Comparison of ENCODE assay signal across 20 cellular contexts in the genomic region with DNA sequence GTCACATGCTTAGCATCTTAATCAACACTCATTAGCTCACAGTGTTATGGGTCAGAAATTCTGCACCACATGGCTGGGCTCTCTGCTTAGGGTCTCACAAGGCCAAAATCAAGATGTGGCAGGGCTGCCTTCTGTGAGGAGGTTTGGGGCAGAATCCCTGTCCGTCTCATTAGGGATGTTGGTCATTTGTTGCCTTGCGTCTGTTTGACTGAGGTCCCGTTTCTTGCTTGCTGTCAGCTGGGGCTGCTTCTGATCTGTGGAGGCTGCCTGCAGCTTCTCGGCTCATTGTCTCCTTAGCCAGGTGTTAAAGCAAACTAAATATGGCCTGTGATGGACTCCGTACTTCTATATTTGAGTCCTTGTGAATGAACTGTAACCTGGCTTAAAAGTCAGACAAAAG.
DNase-seq lines count a peak whose midpoint lies in the region; ATAC-seq and TF ChIP-seq lines count a peak whose summit lies in the region.
"Had no signal": no experiment of that assay in that cellular context is flagged by ENCODE, and none has a peak within 500 bp of the region (broad histone marks: within the 10 kb centered on the region; RNA-seq: fewer than 3 reads in every experiment).

No MANE protein-coding gene starts in this region.

- TF ChIP-seq CTCF in endodermal cell (conservative IDR thresholded peaks at IDR 0.05), result no peak

- no peaks in the 10 kb centered on the region for H3K36me3 Mint-ChIP-seq in endodermal cell (ENCODE audit: low read depth)
- H3K36me3 Mint-ChIP-seq: IgD-negative memory B cell had no signal

- no peak overlapping the region for H2AFZ ChIP-seq in Karpas-422 (ENCODE audit: low read length)

- H4K20me1 ChIP-seq in BLaER1 (no peaks in the 10 kb centered on the region), Karpas-422 (ENCODE audit: insufficient read depth, low read depth, low read length) (no peaks in the 10 kb centered on the region)

- peaks cover 12% of the 10 kb centered on the region for H3K9me3 ChIP-seq in BLaER1
- no peaks in the 10 kb centered on the region for H3K9me3 ChIP-seq in Karpas-422 (ENCODE audit: low read length)
- no peaks in the 10 kb centered on the region for H3K9me3 ChIP-seq in endodermal cell (ENCODE audit: control insufficient read depth, low read length)
- H3K9me3 ChIP-seq in effector memory CD4-positive, alpha-beta T cell (ENCODE audit: control insufficient read depth, low read length), result no peaks in the 10 kb centered on the region
- H3K9me3 ChIP-seq: MG63 had no signal

- H3K36me3 ChIP-seq in BLaER1, result no peaks in the 10 kb centered on the region
- no peaks in the 10 kb centered on the region for H3K36me3 ChIP-seq in Karpas-422 (ENCODE audit: insufficient read depth, low read length)
- no peaks in the 10 kb centered on the region for H3K36me3 ChIP-seq in endodermal cell (ENCODE audit: control insufficient read depth, insufficient read depth, low read length)
- H3K36me3 ChIP-seq in effector memory CD4-positive, alpha-beta T cell (ENCODE audit: control insufficient read depth, insufficient read depth, low read length), result no peaks in the 10 kb centered on the region
- H3K36me3 ChIP-seq: MG63 had no signal

- H3K4me2 ChIP-seq in BLaER1 (peak overlapping the region; percentile 53), Karpas-422 (ENCODE audit: low read depth, low read length, poor library complexity, severe bottlenecking) (no peak overlapping the region)

- 0 out of 2 replicates have a peak overlapping the region, but pooled peaks have one; percentile 6 for H3K27ac ChIP-seq in BLaER1
- H3K27ac ChIP-seq in Karpas-422 (ENCODE audit: low read length), result no peak overlapping the region
- no peak overlapping the region for H3K27ac ChIP-seq in endodermal cell (ENCODE audit: low read depth, low read length)
- H3K27ac ChIP-seq in effector memory CD4-positive, alpha-beta T cell (ENCODE audit: insufficient read depth, low read length, poor library complexity, severe bottlenecking), result no peak overlapping the region

- no peaks in the 10 kb centered on the region for H3K9me2 ChIP-seq in Karpas-422 (replicated peaks; ENCODE audit: insufficient read depth, low read length)

- no peaks in the 10 kb centered on the region for H3K79me2 ChIP-seq in Karpas-422 (ENCODE audit: low read length)

- peaks cover 9% of the 10 kb centered on the region for H3K9me3 Mint-ChIP-seq in endodermal cell

- H3K9ac ChIP-seq in BLaER1 (no peak overlapping the region), Karpas-422 (ENCODE audit: low read length) (no peak overlapping the region), endodermal cell (ENCODE audit: extremely low read depth, low read length, poor library complexity, severe bottlenecking) (no peak overlapping the region)

- peaks cover 15% of the 10 kb centered on the region for H3K4me1 Mint-ChIP-seq in endodermal cell

- H3K4me3 ChIP-seq in BLaER1 (no peak overlapping the region), Karpas-422 (ENCODE audit: low read length) (no peak overlapping the region), endodermal cell (ENCODE audit: low read length) (no peak overlapping the region)
- no peak overlapping the region for H3K4me3 ChIP-seq in effector memory CD4-positive, alpha-beta T cell (ENCODE audit: insufficient read depth, low read depth, low read length, poor library complexity, severe bottlenecking)
- H3K4me3 ChIP-seq: MG63 had no signal

- H3K4me1 ChIP-seq in BLaER1 (peaks cover 60% of the 10 kb centered on the region), Karpas-422 (ENCODE audit: low read length) (peaks cover 4% of the 10 kb centered on the region), endodermal cell (ENCODE audit: control insufficient read depth, insufficient read depth, low read length) (peaks cover 7% of the 10 kb centered on the region)
- H3K4me1 ChIP-seq in effector memory CD4-positive, alpha-beta T cell (ENCODE audit: control insufficient read depth, insufficient read depth, low read length, poor library complexity, severe bottlenecking), result no peaks in the 10 kb centered on the region

- ATAC-seq in sciatic nerve (no peak), GM19452 (IDR thresholded peaks at IDR 0.05; ENCODE audit: unreplicated experiment) (no peak)

- H3K27me3 ChIP-seq in BLaER1 (no peaks in the 10 kb centered on the region), Karpas-422 (ENCODE audit: low read length) (no peaks in the 10 kb centered on the region), endodermal cell (ENCODE audit: control insufficient read depth, insufficient read depth, low read length, poor library complexity, severe bottlenecking) (no peaks in the 10 kb centered on the region)
- no peaks in the 10 kb centered on the region for H3K27me3 ChIP-seq in effector memory CD4-positive, alpha-beta T cell (replicated peaks; ENCODE audit: control insufficient read depth, insufficient read depth, low read length, poor library complexity, severe bottlenecking)
- H3K27me3 ChIP-seq: MG63 had no signal

- DNase-seq in Karpas-422 (peak; percentile 36), endodermal cell (peak; percentile 40), sciatic nerve (ENCODE audit: low spot score) (peak; percentile 7), midbrain (lab: John Stamatoyannopoulos, UW) (no peak), NCI-H226 (no peak)
- no peak for DNase-seq in effector memory CD4-positive, alpha-beta T cell
- DNase-seq: CD8-positive, alpha-beta memory T cell; Kasumi-1; MG63; NCI-H1092; NCI-H1436 treated with DMSO at 0.1 percent for 48 hours; NCI-H2029; NCI-H446; NCI-H69; NK-92 treated with Interleukin-12 subunit alpha and Interleukin-12 subunit beta, amount 100 ng/mL, for 24 hours; OCI-M1; SHP77 had no signal

- H3K27me3 Mint-ChIP-seq in endodermal cell (ENCODE audit: insufficient read depth), result peaks cover 11% of the 10 kb centered on the region

- no peak overlapping the region for H3K27ac Mint-ChIP-seq in endodermal cell
- H3K27ac Mint-ChIP-seq: IgD-negative memory B cell had no signal

- WGBS in endodermal cell (ENCODE audit: insufficient coverage in 1 of 2, insufficient read length in 1 of 2), 2 experiments, result 90 to 91% methylated on average over 2 to 5 of the region's 5 CpGs

- no peak overlapping the region for H3K4me3 Mint-ChIP-seq in endodermal cell
- H3K4me3 Mint-ChIP-seq: CD8-positive, alpha-beta memory T cell; IgD-negative memory B cell had no signal

- intact Hi-C loops in sciatic nerve (cut with DNase I), result no loop called here

Comparison
In these comparisons a context has a peak if more than half of its experiments do, and no peak if none do; other contexts are left out.
1. DNase-seq: peak in Karpas-422 (single experiment), endodermal cell (single experiment) and sciatic nerve (single experiment); none in effector memory CD4-positive, alpha-beta T cell (0 of 3), midbrain (single experiment) and NCI-H226 (single experiment).